In the genomic region with DNA sequence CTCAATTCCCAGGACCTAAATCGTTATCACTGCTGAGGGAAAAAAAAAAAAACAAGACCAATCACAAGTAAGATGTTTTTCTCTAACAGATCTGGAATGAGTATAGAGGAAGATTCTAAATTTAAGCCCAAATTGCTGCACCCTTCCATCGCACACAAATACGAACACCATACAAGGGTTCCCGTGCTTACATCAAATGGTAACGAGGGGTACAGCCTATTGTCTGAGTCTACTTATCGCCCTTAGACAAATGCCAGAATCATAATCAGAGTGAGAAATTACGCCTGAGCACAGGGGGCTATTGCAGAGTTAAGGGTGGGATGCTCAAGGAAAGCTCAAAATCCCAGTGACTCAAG, we compare ENCODE assay signal across 8 cellular contexts. TPM values are rescaled to one million over a fixed set of nuclear protein-coding genes. Genes with fewer than 3 reads are reported as not detected.
DNase-seq lines count a peak whose midpoint lies in the region; FAIRE-seq and TF ChIP-seq lines count a peak whose summit lies in the region.

No MANE protein-coding gene starts in this region.

- H4K8ac ChIP-seq in neuronal stem cell (ENCODE audit: low read depth, low read length), result no peak overlapping the region

- no peak overlapping the region for H3K23ac ChIP-seq in neuronal stem cell (ENCODE audit: low read depth, low read length, poor library complexity)

- H3F3A ChIP-seq in OCI-LY1 (ENCODE audit: insufficient read depth, low read length), result no peaks in the 10 kb centered on the region

- H3K4me2 ChIP-seq in OCI-LY1 (ENCODE audit: low read length), result peak overlapping the region; percentile 91
- peak overlapping the region; percentile 48 for H3K4me2 ChIP-seq in neuronal stem cell (ENCODE audit: insufficient read depth, low read length, poor library complexity, severe bottlenecking)

- H3K27ac ChIP-seq in OCI-LY1 (ENCODE audit: low read depth, low read length, poor library complexity, severe bottlenecking), result peak overlapping the region; percentile 76
- peak overlapping the region; percentile 71 for H3K27ac ChIP-seq in epithelial cell of prostate
- H3K27ac ChIP-seq in neuronal stem cell (replicated peaks; ENCODE audit: low read length), result no peak overlapping the region

- H3K4me1 ChIP-seq in OCI-LY1 (ENCODE audit: insufficient read depth, low read length, severe bottlenecking) (peaks cover 36% of the 10 kb centered on the region), neuronal stem cell (ENCODE audit: control insufficient read depth in 2 of 2, insufficient read depth in 1 of 2, low read depth in 1 of 2, low read length in 2 of 2) (peaks cover 0 to 11% of the 10 kb centered on the region in 2 donors)

- H3K27me3 ChIP-seq in OCI-LY1 (ENCODE audit: insufficient read depth, low read length), result no peaks in the 10 kb centered on the region
- H3K27me3 ChIP-seq in neuronal stem cell (ENCODE audit: control insufficient read depth in 3 of 3, insufficient read depth in 3 of 3, low read depth in 1 of 3, low read length in 3 of 3), result no peaks in the 10 kb centered on the region

- no peak overlapping the region for H2BK120ac ChIP-seq in neuronal stem cell (ENCODE audit: low read depth, low read length)

- H3K36me3 ChIP-seq in OCI-LY1 (ENCODE audit: insufficient read depth, low read length), result no peaks in the 10 kb centered on the region
- no peaks in the 10 kb centered on the region for H3K36me3 ChIP-seq in neuronal stem cell (replicated peaks in 1 of 2; ENCODE audit: control insufficient read depth in 2 of 2, insufficient read depth in 2 of 2, low read length in 2 of 2)

- no peaks in the 10 kb centered on the region for H3K9me2 ChIP-seq in OCI-LY1 (ENCODE audit: low read depth, low read length)

- H3K9me3 ChIP-seq in OCI-LY1 (ENCODE audit: low read length) (no peaks in the 10 kb centered on the region), neuronal stem cell (replicated peaks in 1 of 2; ENCODE audit: control insufficient read depth in 2 of 2, insufficient read depth in 1 of 2, low read depth in 1 of 2, low read length in 2 of 2) (no peaks in the 10 kb centered on the region)

- no peak for FAIRE-seq in D721Med (lab: Jason Lieb, UNC)

- H2AFZ ChIP-seq in OCI-LY1 (ENCODE audit: low read length) (no peak overlapping the region), neuronal stem cell (ENCODE audit: low read length) (peak overlapping the region; percentile 87)

- H4K91ac ChIP-seq in neuronal stem cell (ENCODE audit: low read depth, low read length, poor library complexity), result no peak overlapping the region

- peaks cover 1% of the 10 kb centered on the region for H3K79me1 ChIP-seq in neuronal stem cell (ENCODE audit: low read depth, low read length)

- no peak overlapping the region for H2BK15ac ChIP-seq in neuronal stem cell (ENCODE audit: low read length)

- peaks cover 50% of the 10 kb centered on the region for H3K79me2 ChIP-seq in OCI-LY1 (ENCODE audit: insufficient read depth, low read length)

- TF ChIP-seq CTCF in OCI-LY1 (IDR thresholded peaks at IDR 0.05; ENCODE audit: low read length) (no peak), D721Med (IDR thresholded peaks at IDR 0.05; ENCODE audit: insufficient read depth, missing control alignments) (no peak)

- no peak overlapping the region for H3K4ac ChIP-seq in neuronal stem cell (ENCODE audit: low read length)

- H2AK5ac ChIP-seq in neuronal stem cell (ENCODE audit: low read depth, low read length), result no peak overlapping the region

- H2BK5ac ChIP-seq in neuronal stem cell (ENCODE audit: low read length), result no peak overlapping the region

- peak overlapping the region; percentile 84 for H3K9ac ChIP-seq in OCI-LY1 (ENCODE audit: low read length)
- H3K9ac ChIP-seq in neuronal stem cell (ENCODE audit: low read depth, low read length, poor library complexity), result peak overlapping the region; percentile 78

- DNase-seq in NCI-H146 treated with DMSO at 0.1 percent for 48 hours (lab: John Stamatoyannopoulos, UW; ENCODE audit: unreplicated experiment) (peak; percentile 45), NCI-H146 (lab: John Stamatoyannopoulos, UW) (no peak), epithelial cell of prostate (ENCODE audit: low read depth, low spot score) (no peak), neuronal stem cell (ENCODE audit: low spot score) (no peak), mesenteric fat pad (ENCODE audit: low spot score) (no peak), D721Med (ENCODE audit: insufficient read length, low spot score) (no peak), anterior cingulate cortex (lab: John Stamatoyannopoulos, UW) (no peak)

- H3K14ac ChIP-seq in neuronal stem cell (ENCODE audit: low read length), result no peak overlapping the region

- H4K20me1 ChIP-seq in OCI-LY1 (ENCODE audit: insufficient read depth, low read length), result no peaks in the 10 kb centered on the region

- H3K18ac ChIP-seq in neuronal stem cell (ENCODE audit: low read length), result no peak overlapping the region

- no peak overlapping the region for H2BK12ac ChIP-seq in neuronal stem cell (ENCODE audit: low read length)

- H3K4me3 ChIP-seq in OCI-LY1 (ENCODE audit: low read depth, low read length, poor library complexity, severe bottlenecking) (peak overlapping the region; percentile 89), neuronal stem cell (ENCODE audit: low read length in 2 of 2) (peak overlapping the region; percentile 83 to 99)

- no CpG with 5 or more reads among the region's 7 CpGs for WGBS in neuronal stem cell (ENCODE audit: extremely low coverage in 2 of 2, insufficient read length in 2 of 2, insufficient replicate concordance in 1 of 2), 2 donors

RNA-seq across cellular contexts. Expression of gene ZC3H13, which starts 0.6 kb away (rescaled TPM):
- 49.0 TPM for polyA plus RNA-seq in neuronal stem cell (2013, experiment 1 of 2)
- 47.0 TPM for polyA plus RNA-seq in neuronal stem cell (2013, experiment 2 of 2)
- total RNA-seq in mesenteric fat pad, result 44.1 TPM

RNA-seq across cellular contexts. Expression of gene CPB2, which starts 52.9 kb away (rescaled TPM):
- not detected for polyA plus RNA-seq in neuronal stem cell (2013, experiment 1 of 2)
- not detected for polyA plus RNA-seq in neuronal stem cell (2013, experiment 2 of 2)
- total RNA-seq in mesenteric fat pad, result not detected
